ENCODE assay signal across 1 cellular context in the genomic region with DNA sequence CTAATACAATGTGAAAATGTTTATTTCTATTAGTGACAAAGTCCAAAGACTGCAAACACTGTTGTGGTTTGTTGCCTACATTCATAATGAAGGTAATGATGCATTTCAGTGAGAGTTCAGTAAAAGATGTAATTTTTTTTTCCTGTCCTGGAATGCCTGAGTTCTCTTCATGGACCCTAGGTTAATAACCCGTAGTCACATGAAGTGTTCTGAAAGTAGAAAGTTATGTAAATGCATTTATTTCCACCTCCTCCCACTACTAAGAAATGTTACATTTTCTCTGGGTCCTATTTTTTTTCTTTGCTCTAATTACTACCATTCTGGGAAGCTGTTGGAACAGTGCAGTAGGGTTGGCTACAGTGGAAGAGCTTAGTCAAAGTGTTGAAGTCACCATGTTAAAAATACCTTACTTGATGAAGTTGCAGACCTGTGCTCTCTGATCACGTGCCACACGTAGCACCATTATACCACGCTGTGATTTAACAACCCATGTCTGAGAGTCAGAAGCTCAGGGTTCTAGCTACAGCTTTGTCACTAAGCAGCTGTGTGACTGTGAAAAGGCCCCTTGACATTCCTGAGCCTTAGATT.
TF ChIP-seq lines count a peak whose summit lies in the region.

No MANE protein-coding gene starts in this region.

TF ChIP-seq in GM23338, 12 proteins besides CTCF, POLR2A, EP300 and RAD21 (continued from another document):
- TF ChIP-seq, protein P1, sequence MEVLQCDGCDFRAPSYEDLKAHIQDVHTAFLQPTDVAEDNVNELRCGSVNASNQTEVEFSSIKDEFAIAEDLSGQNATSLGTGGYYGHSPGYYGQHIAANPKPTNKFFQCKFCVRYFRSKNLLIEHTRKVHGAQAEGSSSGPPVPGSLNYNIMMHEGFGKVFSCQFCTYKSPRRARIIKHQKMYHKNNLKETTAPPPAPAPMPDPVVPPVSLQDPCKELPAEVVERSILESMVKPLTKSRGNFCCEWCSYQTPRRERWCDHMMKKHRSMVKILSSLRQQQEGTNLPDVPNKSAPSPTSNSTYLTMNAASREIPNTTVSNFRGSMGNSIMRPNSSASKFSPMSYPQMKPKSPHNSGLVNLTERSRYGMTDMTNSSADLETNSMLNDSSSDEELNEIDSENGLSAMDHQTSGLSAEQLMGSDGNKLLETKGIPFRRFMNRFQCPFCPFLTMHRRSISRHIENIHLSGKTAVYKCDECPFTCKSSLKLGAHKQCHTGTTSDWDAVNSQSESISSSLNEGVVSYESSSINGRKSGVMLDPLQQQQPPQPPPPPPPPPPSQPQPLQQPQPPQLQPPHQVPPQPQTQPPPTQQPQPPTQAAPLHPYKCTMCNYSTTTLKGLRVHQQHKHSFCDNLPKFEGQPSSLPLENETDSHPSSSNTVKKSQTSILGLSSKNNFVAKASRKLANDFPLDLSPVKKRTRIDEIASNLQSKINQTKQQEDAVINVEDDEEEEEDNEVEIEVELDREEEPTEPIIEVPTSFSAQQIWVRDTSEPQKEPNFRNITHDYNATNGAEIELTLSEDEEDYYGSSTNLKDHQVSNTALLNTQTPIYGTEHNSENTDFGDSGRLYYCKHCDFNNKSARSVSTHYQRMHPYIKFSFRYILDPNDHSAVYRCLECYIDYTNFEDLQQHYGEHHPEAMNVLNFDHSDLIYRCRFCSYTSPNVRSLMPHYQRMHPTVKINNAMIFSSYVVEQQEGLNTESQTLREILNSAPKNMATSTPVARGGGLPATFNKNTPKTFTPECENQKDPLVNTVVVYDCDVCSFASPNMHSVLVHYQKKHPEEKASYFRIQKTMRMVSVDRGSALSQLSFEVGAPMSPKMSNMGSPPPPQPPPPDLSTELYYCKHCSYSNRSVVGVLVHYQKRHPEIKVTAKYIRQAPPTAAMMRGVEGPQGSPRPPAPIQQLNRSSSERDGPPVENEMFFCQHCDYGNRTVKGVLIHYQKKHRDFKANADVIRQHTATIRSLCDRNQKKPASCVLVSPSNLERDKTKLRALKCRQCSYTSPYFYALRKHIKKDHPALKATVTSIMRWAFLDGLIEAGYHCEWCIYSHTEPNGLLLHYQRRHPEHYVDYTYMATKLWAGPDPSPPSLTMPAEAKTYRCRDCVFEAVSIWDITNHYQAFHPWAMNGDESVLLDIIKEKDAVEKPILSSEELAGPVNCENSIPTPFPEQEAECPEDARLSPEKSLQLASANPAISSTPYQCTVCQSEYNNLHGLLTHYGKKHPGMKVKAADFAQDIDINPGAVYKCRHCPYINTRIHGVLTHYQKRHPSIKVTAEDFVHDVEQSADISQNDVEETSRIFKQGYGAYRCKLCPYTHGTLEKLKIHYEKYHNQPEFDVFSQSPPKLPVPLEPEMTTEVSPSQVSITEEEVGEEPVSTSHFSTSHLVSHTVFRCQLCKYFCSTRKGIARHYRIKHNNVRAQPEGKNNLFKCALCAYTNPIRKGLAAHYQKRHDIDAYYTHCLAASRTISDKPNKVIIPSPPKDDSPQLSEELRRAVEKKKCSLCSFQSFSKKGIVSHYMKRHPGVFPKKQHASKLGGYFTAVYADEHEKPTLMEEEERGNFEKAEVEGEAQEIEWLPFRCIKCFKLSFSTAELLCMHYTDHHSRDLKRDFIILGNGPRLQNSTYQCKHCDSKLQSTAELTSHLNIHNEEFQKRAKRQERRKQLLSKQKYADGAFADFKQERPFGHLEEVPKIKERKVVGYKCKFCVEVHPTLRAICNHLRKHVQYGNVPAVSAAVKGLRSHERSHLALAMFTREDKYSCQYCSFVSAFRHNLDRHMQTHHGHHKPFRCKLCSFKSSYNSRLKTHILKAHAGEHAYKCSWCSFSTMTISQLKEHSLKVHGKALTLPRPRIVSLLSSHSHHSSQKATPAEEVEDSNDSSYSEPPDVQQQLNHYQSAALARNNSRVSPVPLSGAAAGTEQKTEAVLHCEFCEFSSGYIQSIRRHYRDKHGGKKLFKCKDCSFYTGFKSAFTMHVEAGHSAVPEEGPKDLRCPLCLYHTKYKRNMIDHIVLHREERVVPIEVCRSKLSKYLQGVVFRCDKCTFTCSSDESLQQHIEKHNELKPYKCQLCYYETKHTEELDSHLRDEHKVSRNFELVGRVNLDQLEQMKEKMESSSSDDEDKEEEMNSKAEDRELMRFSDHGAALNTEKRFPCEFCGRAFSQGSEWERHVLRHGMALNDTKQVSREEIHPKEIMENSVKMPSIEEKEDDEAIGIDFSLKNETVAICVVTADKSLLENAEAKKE (CRISPR knock-in tag; IDR thresholded peaks at IDR 0.05), result no peak
- TF ChIP-seq NANOG (IDR thresholded peaks at IDR 0.05; ENCODE audit: borderline replicate concordance) (no peak), CREB1 (CRISPR knock-in tag; IDR thresholded peaks at IDR 0.05; ENCODE audit: low read depth) (no peak), EZH2phosphoT487 (IDR thresholded peaks at IDR 0.05; ENCODE audit: unreplicated experiment) (no peak), ZNF114 (CRISPR knock-in tag; IDR thresholded peaks at IDR 0.05) (no peak), EZH2 (IDR thresholded peaks at IDR 0.05; ENCODE audit: low read depth, unreplicated experiment) (no peak), STAT1 (IDR thresholded peaks at IDR 0.05; ENCODE audit: unreplicated experiment) (no peak)
